ENCODE assay signal across 10 cellular contexts in genomic region chr2:170530284-170530745, GRCh38.
DNase-seq lines count a peak whose midpoint lies in the region; FAIRE-seq and TF ChIP-seq lines count a peak whose summit lies in the region.
"Had no signal": no experiment of that assay in that cellular context is flagged by ENCODE, and none has a peak within 500 bp of the region (broad histone marks: within the 10 kb centered on the region; RNA-seq: fewer than 3 reads in every experiment).

No MANE protein-coding gene starts in this region.

- TF ChIP-seq CTCF in adrenal gland (IDR thresholded peaks at IDR 0.05) = no peak
- TF ChIP-seq CTCF in kidney (IDR thresholded peaks at IDR 0.05; ENCODE audit: borderline replicate concordance, extremely low read depth, insufficient read depth) = no peak
- TF ChIP-seq CTCF in tibial artery (IDR thresholded peaks at IDR 0.05) = no peak

- WGBS in adrenal gland, 4 donors = 30 to 51% (median 33%) methylated on average over 7 of the region's 7 CpGs

- H3K4me1 ChIP-seq in adrenal gland (replicated peaks in 1 of 2) = peaks cover under 1 to 18% of the 10 kb centered on the region in 2 donors
- peaks cover 0 to 4% of the 10 kb centered on the region in 2 donors for H3K4me1 ChIP-seq in kidney (ENCODE audit: control insufficient read depth in 1 of 2, insufficient read depth in 1 of 2, low read depth in 1 of 2, low read length in 2 of 2)
- peaks cover 0 to 45% (median 22%) of the 10 kb centered on the region in 4 donors for H3K4me1 ChIP-seq in tibial artery

- in situ Hi-C loops in ACHN (cut with HindIII; ENCODE audit: low pct_ligation_motif_present, low pct_unique_long_range_greater_than_20kb, low sequenced_read_pairs) = no loop called here

- TF ChIP-seq POLR2A in adrenal gland (IDR thresholded peaks at IDR 0.05) = no peak
- TF ChIP-seq POLR2A in erythroblast (IDR thresholded peaks at IDR 0.05; ENCODE audit: low read length) = no peak

- intact Hi-C loops in adrenal gland (cut with DNase I) (no loop called here), kidney (cut with DNase I) (no loop called here), tibial artery (cut with DNase I; ENCODE audit: low total_unique reads) (no loop called here)

- peak; percentile 67 for DNase-seq in ACHN
- DNase-seq in NCI-H1417 (lab: John Stamatoyannopoulos, UW) = peak; percentile 74 to 92 (median 85)
- peak in 6 of 7 donors; percentile 21 to 86 (median 35) for DNase-seq in adrenal gland
- peak; percentile 77 for DNase-seq in kidney
- peak; percentile 91 to 92 for DNase-seq in tibial artery
- DNase-seq in T-helper 2 cell = no peak
- no peak for DNase-seq in stimulated activated naive CD4-positive, alpha-beta T cell (lab: John Stamatoyannopoulos, UW)
- no peak for DNase-seq in erythroblast (lab: John Stamatoyannopoulos, UW)
- DNase-seq: CD4-positive, CD25-positive, alpha-beta regulatory T cell had no signal

- no peaks in the 10 kb centered on the region for H3K9me3 ChIP-seq in adrenal gland (replicated peaks in 1 of 3)
- no peaks in the 10 kb centered on the region for H3K9me3 ChIP-seq in kidney (ENCODE audit: control insufficient read depth in 1 of 2, low read length in 2 of 2)
- H3K9me3 ChIP-seq in tibial artery = no peaks in the 10 kb centered on the region

- H3K4me3 ChIP-seq in adrenal gland (no peak overlapping the region), kidney (ENCODE audit: low read length in 2 of 2) (peak overlapping the region in 1 of 2 donors; percentile 29), tibial artery (peak overlapping the region; percentile 20 to 31)
- H3K4me3 ChIP-seq: SK-N-MC had no signal

- H3K9ac ChIP-seq in kidney (ENCODE audit: low read length in 2 of 2) = no peak overlapping the region

- no peak for FAIRE-seq in kidney (lab: Jason Lieb, UNC)

- H3K27ac ChIP-seq in adrenal gland (peak overlapping the region in 1 of 5 donors; percentile 36), kidney (ENCODE audit: low read depth in 2 of 2, low read length in 2 of 2) (no peak overlapping the region), tibial artery (peak overlapping the region; percentile 49 to 61)
- H3K27ac ChIP-seq: SK-N-MC had no signal

- H3K36me3 ChIP-seq in adrenal gland (replicated peaks in 1 of 2) (no peaks in the 10 kb centered on the region), kidney (ENCODE audit: control insufficient read depth in 1 of 2, insufficient read depth in 2 of 2, low read length in 2 of 2) (no peaks in the 10 kb centered on the region), tibial artery (no peaks in the 10 kb centered on the region)

- H3K27me3 ChIP-seq in adrenal gland (no peaks in the 10 kb centered on the region), tibial artery (no peaks in the 10 kb centered on the region)

Comparison
In these comparisons a context has a peak if more than half of its experiments do, and no peak if none do; other contexts are left out.
1. DNase-seq: peak in ACHN (single experiment), NCI-H1417 (3 of 3), adrenal gland (6 of 7), kidney (single experiment) and tibial artery (2 of 2); none in T-helper 2 cell (0 of 5), stimulated activated naive CD4-positive, alpha-beta T cell (0 of 6) and erythroblast (0 of 2).
2. H3K27ac ChIP-seq: peak in tibial artery (2 of 2); none in kidney (0 of 2).
3. H3K4me3 ChIP-seq: peak in tibial artery (2 of 2); none in adrenal gland (0 of 4).